Comparison of ENCODE assay signal across 1 cellular context in genomic region chr22:32572741-32573140, GRCh38.
TF ChIP-seq lines count a peak whose summit lies in the region.

No MANE protein-coding gene starts in this region.

TF ChIP-seq in K562, 482 proteins besides CTCF, POLR2A, EP300 and RAD21 (continued from another document and continues in another):
- TF ChIP-seq CEBPZ (IDR thresholded peaks at IDR 0.05; ENCODE audit: borderline replicate concordance, low read depth, low read length) (no peak), ZNF174 (CRISPR knock-in tag; IDR thresholded peaks at IDR 0.05) (no peak), LEF1 (IDR thresholded peaks at IDR 0.05) (no peak), MXD1 (CRISPR knock-in tag; IDR thresholded peaks at IDR 0.05; ENCODE audit: borderline replicate concordance, poor library complexity, severe bottlenecking) (no peak), ZNF224 (CRISPR knock-in tag; IDR thresholded peaks at IDR 0.05) (no peak), KDM1A (IDR thresholded peaks at IDR 0.05) (no peak), HNRNPH1 (optimal IDR thresholded peaks at IDR 0.05; ENCODE audit: low read depth, low read length) (no peak), CUX1 (CRISPR knock-in tag; IDR thresholded peaks at IDR 0.05) (no peak), SP2 (IDR thresholded peaks at IDR 0.05; ENCODE audit: extremely low read depth, low read depth, low read length, poor library complexity, severe bottlenecking) (no peak), ZNF253 (CRISPR knock-in tag; conservative IDR thresholded peaks at IDR 0.05) (no peak), MIER1 (IDR thresholded peaks at IDR 0.05; ENCODE audit: low read depth) (no peak), TEAD1 (CRISPR knock-in tag; IDR thresholded peaks at IDR 0.05) (no peak), TCF3 (CRISPR knock-in tag; IDR thresholded peaks at IDR 0.05) (peak; percentile 72), POLR2AphosphoS2 (IDR thresholded peaks at IDR 0.05; ENCODE audit: low read length) (no peak), NCOR1 (IDR thresholded peaks at IDR 0.05) (peak; percentile 69), ZNF696 (CRISPR knock-in tag; conservative IDR thresholded peaks at IDR 0.05) (no peak), TEAD4 (IDR thresholded peaks at IDR 0.05; ENCODE audit: low read length) (peak; percentile 40; the same call in 1 of the 2 replicates), TEAD4 (CRISPR knock-in tag; IDR thresholded peaks at IDR 0.05; ENCODE audit: borderline replicate concordance) (no peak), SIRT6 (IDR thresholded peaks at IDR 0.05; ENCODE audit: low read depth, low read length) (no peak), FOXK1 (CRISPR knock-in tag; IDR thresholded peaks at IDR 0.05; ENCODE audit: borderline replicate concordance) (no peak), KLF16 (IDR thresholded peaks at IDR 0.05) (0 out of 2 replicates have a peak, but pooled peaks have one; percentile 5), ZBTB17 (CRISPR knock-in tag; IDR thresholded peaks at IDR 0.05) (no peak), ZNF785 (CRISPR knock-in tag; IDR thresholded peaks at IDR 0.05) (no peak), ZKSCAN1 (IDR thresholded peaks at IDR 0.05; ENCODE audit: low read depth, low read length) (no peak), CXXC5 (CRISPR knock-in tag; IDR thresholded peaks at IDR 0.05) (peak; percentile 34; the same call in 1 of the 2 replicates), ZNF407 (IDR thresholded peaks at IDR 0.05; ENCODE audit: low read depth) (no peak), BCL6 (CRISPR knock-in tag; IDR thresholded peaks at IDR 0.05) (no peak), TAL1 (IDR thresholded peaks at IDR 0.05) (peak; percentile 56; the same call in 1 of the 2 replicates), ZNF76 (CRISPR knock-in tag; IDR thresholded peaks at IDR 0.05; ENCODE audit: borderline replicate concordance) (no peak), ZNF655 (CRISPR knock-in tag; IDR thresholded peaks at IDR 0.05) (no peak), FOXP1 (CRISPR knock-in tag; IDR thresholded peaks at IDR 0.05) (no peak), PTBP1 (IDR thresholded peaks at IDR 0.05; ENCODE audit: low read depth, low read length) (no peak), MNT (conservative IDR thresholded peaks at IDR 0.05) (0 out of 4 replicates have a peak, but pooled peaks of 1 of the 2 experiments have one; percentile 3), TFAM (CRISPR knock-in tag; conservative IDR thresholded peaks at IDR 0.05) (no peak), RBBP5 (IDR thresholded peaks at IDR 0.05; ENCODE audit: borderline replicate concordance, insufficient read depth, low read length, poor library complexity, severe bottlenecking) (no peak), BDP1 (IDR thresholded peaks at IDR 0.05; ENCODE audit: insufficient read depth, insufficient read length) (no peak), FOXO4 (CRISPR knock-in tag; IDR thresholded peaks at IDR 0.05) (no peak), ZZZ3 (IDR thresholded peaks at IDR 0.05) (no peak), ZBTB26 (CRISPR knock-in tag; IDR thresholded peaks at IDR 0.05) (no peak), ZNF764 (CRISPR knock-in tag; IDR thresholded peaks at IDR 0.05; ENCODE audit: low read depth) (no peak)
